In the genomic region with DNA sequence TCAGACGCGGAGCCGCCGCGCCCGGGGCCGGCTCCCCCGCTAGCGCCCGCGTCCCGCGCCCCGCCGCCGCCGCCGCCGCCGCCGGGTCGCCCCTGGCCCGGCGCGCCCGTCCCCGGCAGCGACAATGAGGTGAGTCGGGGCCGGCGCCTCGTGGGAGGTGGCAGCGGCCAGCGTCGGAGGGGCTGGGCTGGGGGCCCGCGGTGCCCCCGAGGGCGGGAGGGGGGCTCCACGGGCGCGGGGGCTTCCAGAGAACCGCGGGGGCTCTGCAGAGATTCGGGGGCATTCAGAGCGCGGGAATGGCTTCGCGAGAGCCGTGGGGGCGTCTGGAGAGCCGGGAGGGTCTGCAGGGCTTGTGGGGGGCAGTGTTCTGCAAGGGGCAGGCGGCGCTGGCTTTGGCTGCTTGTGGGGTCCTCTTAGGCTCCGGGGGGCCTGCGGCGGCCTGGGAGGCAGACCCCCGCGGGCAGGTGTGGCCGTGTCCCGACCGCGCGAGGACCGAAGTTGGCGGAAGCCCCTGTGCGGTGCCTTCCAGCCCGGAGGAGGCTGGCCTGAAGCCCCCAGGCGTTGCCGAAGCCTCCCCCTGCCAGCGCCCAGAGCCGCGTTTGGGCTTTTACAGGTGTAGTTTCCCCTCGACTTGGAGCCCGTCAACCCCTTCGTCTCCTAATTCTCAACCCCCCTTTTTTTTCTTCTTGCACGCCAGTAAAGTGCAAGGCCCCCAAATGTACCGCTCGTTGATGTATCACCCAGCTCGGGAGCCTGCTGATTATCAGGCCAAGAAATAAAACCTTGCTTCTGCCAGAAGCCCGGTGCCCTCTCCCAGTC, we compare ENCODE assay signal across 8 cellular contexts.
DNase-seq lines count a peak whose midpoint lies in the region; ATAC-seq, FAIRE-seq and TF ChIP-seq lines count a peak whose summit lies in the region.

No MANE protein-coding gene starts in this region.

- 1 to 3% (median 1%) methylated on average over 21 to 81 of the region's 81 CpGs for WGBS in psoas muscle, 3 donors

- no peak for TF ChIP-seq POLR2A in H54 (IDR thresholded peaks at IDR 0.05; ENCODE audit: low read depth, low read length)

- no peak for FAIRE-seq in H54 (lab: Jason Lieb, UNC)

- no peaks in the 10 kb centered on the region for H3K27me3 ChIP-seq in psoas muscle (ENCODE audit: insufficient read depth in 3 of 3, low read length in 2 of 3)

- intact Hi-C loops in psoas muscle (cut with DNase I): loop anchor here in 1 of 2 donors (5.0 kb wide), 1 partner anchor 405 kb away; a partner anchor contains a TSS

- ATAC-seq in GM19372 (IDR thresholded peaks at IDR 0.05; ENCODE audit: low read depth, unreplicated experiment) (peak; percentile 38), psoas muscle (peak in 3 of 4 donors; percentile 7 to 17 (median 7))

- DNase-seq in AG20443 (ENCODE audit: low spot score): peak; percentile 36
- no peak for DNase-seq in Jurkat, Clone E6-1 (ENCODE audit: low read depth, low spot score)
- peak; percentile 32 for DNase-seq in activated CD8-positive, alpha-beta memory T cell treated with anti-CD3 and anti-CD28 coated beads, Interleukin-2, amount 50 U/mL, for 4 hours
- no peak for DNase-seq in fibroblast of villous mesenchyme (ENCODE audit: low read depth)
- DNase-seq in psoas muscle: no peak
- no peak for DNase-seq in occipital lobe (lab: John Stamatoyannopoulos, UW)
- no peak for DNase-seq in H54 (ENCODE audit: insufficient read length, low spot score)

- peak overlapping the region; percentile 16 for H3K27ac ChIP-seq in psoas muscle

- TF ChIP-seq CTCF in fibroblast of villous mesenchyme (IDR thresholded peaks at IDR 0.05; ENCODE audit: insufficient read depth, low read depth, low read length) (no peak), psoas muscle (IDR thresholded peaks at IDR 0.05) (no peak)

- no peaks in the 10 kb centered on the region for H3K4me1 ChIP-seq in psoas muscle

- H3K9me3 ChIP-seq in psoas muscle: peaks cover 6% of the 10 kb centered on the region

- peak overlapping the region; percentile 80 for H3K4me3 ChIP-seq in Jurkat, Clone E6-1 (ENCODE audit: low read length)
- peak overlapping the region; percentile 78 for H3K4me3 ChIP-seq in fibroblast of villous mesenchyme (ENCODE audit: low read depth, low read length)
- H3K4me3 ChIP-seq in psoas muscle: peak overlapping the region; percentile 88

- H3K36me3 ChIP-seq in psoas muscle (ENCODE audit: insufficient read depth in 1 of 2, low read depth in 1 of 2): no peaks in the 10 kb centered on the region

Comparison
In these comparisons a context has a peak if more than half of its experiments do, and no peak if none do; other contexts are left out.
1. DNase-seq: peak in AG20443 (single experiment) and activated CD8-positive, alpha-beta memory T cell treated with anti-CD3 and anti-CD28 coated beads, Interleukin-2, amount 50 U/mL, for 4 hours (single experiment); none in Jurkat, Clone E6-1 (single experiment), fibroblast of villous mesenchyme (single experiment), psoas muscle (0 of 2), occipital lobe (single experiment) and H54 (single experiment).
2. Peak in every context shown above with its lines, with median percentiles within 50 percentile points of each other: H3K4me3 ChIP-seq.